ENCODE assay signal across 10 cellular contexts in genomic region chr11:15216678-15217077, GRCh38.
DNase-seq lines count a peak whose midpoint lies in the region; ATAC-seq, FAIRE-seq and TF ChIP-seq lines count a peak whose summit lies in the region.
"Had no signal": no experiment of that assay in that cellular context is flagged by ENCODE, and none has a peak within 500 bp of the region (broad histone marks: within the 10 kb centered on the region; RNA-seq: fewer than 3 reads in every experiment).

No MANE protein-coding gene starts in this region.

- H3K9me3 Mint-ChIP-seq in glutamatergic neuron (ENCODE audit: unreplicated experiment), result no peaks in the 10 kb centered on the region
- H3K9me3 Mint-ChIP-seq: activated B cell treated with CpG ODN at 0.5 μM for 24 hours, naive B cell had no signal

- peak; percentile 81 for ATAC-seq in GM21576 (IDR thresholded peaks at IDR 0.05; ENCODE audit: unreplicated experiment)

- no peak for DNase-seq in D721Med (ENCODE audit: insufficient read length, low spot score)
- peak; percentile 22 for DNase-seq in NCI-H69 (lab: John Stamatoyannopoulos, UW)
- DNase-seq in glutamatergic neuron, result no peak
- no peak for DNase-seq in NCI-H2196 treated with DMSO at 0.1 percent for 48 hours (lab: John Stamatoyannopoulos, UW; ENCODE audit: unreplicated experiment)
- DNase-seq in hippocampal formation (lab: John Stamatoyannopoulos, UW), result no peak
- DNase-seq in C1 segment of cervical spinal cord (lab: John Stamatoyannopoulos, UW), result no peak
- no peak for DNase-seq in nucleus accumbens (lab: John Stamatoyannopoulos, UW)
- DNase-seq: activated B cell treated with CpG ODN at 0.5 μM for 24 hours, naive B cell had no signal

- peaks cover 5% of the 10 kb centered on the region for H3K4me1 Mint-ChIP-seq in glutamatergic neuron (ENCODE audit: low read depth, unreplicated experiment)
- H3K4me1 Mint-ChIP-seq: activated B cell treated with CpG ODN at 0.5 μM for 24 hours, naive B cell had no signal

- TF ChIP-seq CTCF in D721Med (IDR thresholded peaks at IDR 0.05; ENCODE audit: insufficient read depth, missing control alignments), result peak; percentile 29
- TF ChIP-seq CTCF in glutamatergic neuron (IDR thresholded peaks at IDR 0.05; ENCODE audit: partially characterized antibody, unreplicated experiment), result peak; percentile 54

- no peak overlapping the region for H3K4me3 Mint-ChIP-seq in glutamatergic neuron (ENCODE audit: unreplicated experiment)
- H3K4me3 Mint-ChIP-seq: activated B cell treated with CpG ODN at 0.5 μM for 24 hours, naive B cell had no signal

- H3K27ac Mint-ChIP-seq in glutamatergic neuron (ENCODE audit: unreplicated experiment), result no peak overlapping the region
- H3K27ac Mint-ChIP-seq: activated B cell treated with CpG ODN at 0.5 μM for 24 hours had no signal

- peaks cover 4% of the 10 kb centered on the region for H3K27me3 Mint-ChIP-seq in glutamatergic neuron (ENCODE audit: unreplicated experiment)
- H3K27me3 Mint-ChIP-seq: activated B cell treated with CpG ODN at 0.5 μM for 24 hours had no signal

- H3K36me3 Mint-ChIP-seq in glutamatergic neuron (ENCODE audit: unreplicated experiment), result no peaks in the 10 kb centered on the region
- H3K36me3 Mint-ChIP-seq: naive B cell had no signal

- no peak for FAIRE-seq in D721Med (lab: Jason Lieb, UNC)
